Comparison of ENCODE assay signal across 21 cellular contexts in genomic region chr2:224098473-224098872, GRCh38. TPM values are rescaled to one million over a fixed set of nuclear protein-coding genes. Genes with fewer than 3 reads are reported as not detected.
DNase-seq lines count a peak whose midpoint lies in the region; ATAC-seq, FAIRE-seq and TF ChIP-seq lines count a peak whose summit lies in the region.
"Had no signal": no experiment of that assay in that cellular context is flagged by ENCODE, and none has a peak within 500 bp of the region (broad histone marks: within the 10 kb centered on the region; RNA-seq: fewer than 3 reads in every experiment).

No MANE protein-coding gene starts in this region.

- peaks cover 8% of the 10 kb centered on the region for H3K27me3 Mint-ChIP-seq in GM23338 (ENCODE audit: insufficient read depth, low read depth, poor library complexity)
- peaks cover 12% of the 10 kb centered on the region for H3K27me3 Mint-ChIP-seq in T-helper 2 cell treated with Interferon-gamma antibody and Interleukin-4, amounts not matched to agents 5 μg/mL and 100 μg/mL, for 36 hours (ENCODE audit: low read depth)

- H3K36me3 Mint-ChIP-seq in GM23338 (ENCODE audit: low read depth) = no peaks in the 10 kb centered on the region
- H3K36me3 Mint-ChIP-seq in T-helper 2 cell treated with Interferon-gamma antibody and Interleukin-4, amounts not matched to agents 5 μg/mL and 100 μg/mL, for 36 hours (ENCODE audit: low read depth) = no peaks in the 10 kb centered on the region

- H3K9me3 Mint-ChIP-seq in GM23338 = no peaks in the 10 kb centered on the region; the same call in 2 of the 3 replicates
- no peaks in the 10 kb centered on the region for H3K9me3 Mint-ChIP-seq in T-helper 2 cell treated with Interferon-gamma antibody and Interleukin-4, amounts not matched to agents 5 μg/mL and 100 μg/mL, for 36 hours
- H3K9me3 Mint-ChIP-seq: CD4-positive, alpha-beta T cell had no signal

- H3K9me2 ChIP-seq in GM23338 (ENCODE audit: insufficient read depth) = peaks cover 17% of the 10 kb centered on the region

- no peak overlapping the region for H3K4me3 Mint-ChIP-seq in GM23338
- H3K4me3 Mint-ChIP-seq in T-helper 2 cell treated with Interferon-gamma antibody and Interleukin-4, amounts not matched to agents 5 μg/mL and 100 μg/mL, for 36 hours = no peak overlapping the region
- H3K4me3 Mint-ChIP-seq: CD4-positive, alpha-beta T cell had no signal

- intact Hi-C loops in heart right ventricle (cut with DNase I) (no loop called here), kidney (cut with DNase I) (no loop called here)

- H3K27me3 ChIP-seq in GM23338 (ENCODE audit: insufficient read depth) = no peaks in the 10 kb centered on the region
- peaks cover 0 to 4% (median 0%) of the 10 kb centered on the region in 7 donors for H3K27me3 ChIP-seq in heart right ventricle
- no peaks in the 10 kb centered on the region for H3K27me3 ChIP-seq in smooth muscle cell (ENCODE audit: low read depth)

- no peak overlapping the region for H3K27ac Mint-ChIP-seq in GM23338
- H3K27ac Mint-ChIP-seq in T-helper 2 cell treated with Interferon-gamma antibody and Interleukin-4, amounts not matched to agents 5 μg/mL and 100 μg/mL, for 36 hours = no peak overlapping the region
- H3K27ac Mint-ChIP-seq: CD4-positive, alpha-beta T cell had no signal

- H3K4me2 ChIP-seq in GM23338 (no peak overlapping the region), smooth muscle cell (no peak overlapping the region)
- H3K4me2 ChIP-seq: A549, PC-9 had no signal

- no peak for FAIRE-seq in GM19239 (lab: Jason Lieb, UNC)
- no peak for FAIRE-seq in kidney (lab: Jason Lieb, UNC)
- FAIRE-seq: A549, G401.6, GM12892 had no signal

- H3K36me3 ChIP-seq in GM23338 (ENCODE audit: insufficient read depth) (no peaks in the 10 kb centered on the region), heart right ventricle (no peaks in the 10 kb centered on the region), kidney (ENCODE audit: control insufficient read depth in 1 of 2, insufficient read depth in 2 of 2, low read length in 2 of 2) (no peaks in the 10 kb centered on the region), smooth muscle cell (ENCODE audit: low read depth) (no peaks in the 10 kb centered on the region)

- ATAC-seq in GM23338 (no peak), heart right ventricle (peak in 6 of 8 donors; percentile 21 to 68 (median 42))
- ATAC-seq: A549 had no signal

- H3K4me3 ChIP-seq in GM23338 = no peak overlapping the region
- H3K4me3 ChIP-seq in heart right ventricle = peak overlapping the region in 3 of 10 donors; percentile 8 to 28 (median 12)
- peak overlapping the region in 1 of 2 donors; percentile 10 for H3K4me3 ChIP-seq in kidney (ENCODE audit: low read length in 2 of 2)
- H3K4me3 ChIP-seq in smooth muscle cell = no peak overlapping the region
- H3K4me3 ChIP-seq: A549, PC-9 had no signal

- H4K20me1 ChIP-seq in GM23338 (replicated peaks; ENCODE audit: insufficient read depth) (no peaks in the 10 kb centered on the region), smooth muscle cell (ENCODE audit: low read depth) (no peaks in the 10 kb centered on the region)

- H3K4me1 ChIP-seq in GM23338 (ENCODE audit: insufficient read depth) = peaks cover 8% of the 10 kb centered on the region
- H3K4me1 ChIP-seq in heart right ventricle = peaks cover 0 to 38% (median 10%) of the 10 kb centered on the region in 9 donors
- no peaks in the 10 kb centered on the region for H3K4me1 ChIP-seq in kidney (ENCODE audit: control insufficient read depth in 1 of 2, insufficient read depth in 1 of 2, low read depth in 1 of 2, low read length in 2 of 2)
- no peaks in the 10 kb centered on the region for H3K4me1 ChIP-seq in smooth muscle cell (ENCODE audit: low read depth)

- peaks cover 1% of the 10 kb centered on the region; the same call in 2 of the 3 replicates for H3K4me1 Mint-ChIP-seq in GM23338
- H3K4me1 Mint-ChIP-seq in T-helper 2 cell treated with Interferon-gamma antibody and Interleukin-4, amounts not matched to agents 5 μg/mL and 100 μg/mL, for 36 hours (ENCODE audit: low read depth) = peaks cover 3% of the 10 kb centered on the region

- H2AFZ ChIP-seq in GM23338 (peak overlapping the region; percentile 80; the same call in 1 of the 2 replicates), smooth muscle cell (ENCODE audit: low read depth) (no peak overlapping the region)
- H2AFZ ChIP-seq: PC-9 had no signal

- DNase-seq in GM23338 (ENCODE audit: low spot score) (no peak), dermis blood vessel endothelial cell (peak; percentile 5), heart right ventricle (peak; percentile 23 to 69), midbrain (lab: John Stamatoyannopoulos, UW) (peak; percentile 3), GM19239 (ENCODE audit: insufficient read length, low spot score) (no peak), kidney (no peak), smooth muscle cell (lab: John Stamatoyannopoulos, UW; ENCODE audit: unreplicated experiment) (no peak)
- no peak for DNase-seq in T-helper 2 cell treated with Interferon-gamma antibody and Interleukin-4, amounts not matched to agents 5 μg/mL and 100 μg/mL, for 36 hours (ENCODE audit: low spot score)
- DNase-seq: CD4-positive, alpha-beta T cell; DMS79 treated with DMSO at 0.1 percent for 48 hours; GOT3; KBM-7; NCI-H1092; NCI-H1694; NCI-H2107; NCI-H446; NCI-H774; PC-9 had no signal

- H3K27ac ChIP-seq in GM23338 (ENCODE audit: low read depth) = no peak overlapping the region
- H3K27ac ChIP-seq in heart right ventricle = peak overlapping the region in 6 of 10 donors; percentile 33 to 81 (median 47)
- H3K27ac ChIP-seq in kidney (ENCODE audit: low read depth in 2 of 2, low read length in 2 of 2) = no peak overlapping the region
- no peak overlapping the region for H3K27ac ChIP-seq in smooth muscle cell (ENCODE audit: low read depth)
- H3K27ac ChIP-seq: A549, PC-9 had no signal

- H3K9ac ChIP-seq in kidney (ENCODE audit: low read length in 2 of 2) (no peak overlapping the region), smooth muscle cell (ENCODE audit: low read depth) (no peak overlapping the region)

- no peaks in the 10 kb centered on the region for H3K79me2 ChIP-seq in GM23338 (replicated peaks; ENCODE audit: insufficient read depth)
- H3K79me2 ChIP-seq in smooth muscle cell (ENCODE audit: low read depth) = no peaks in the 10 kb centered on the region

- WGBS in heart right ventricle, 2 donors = 52 to 53% methylated on average over 7 of the region's 7 CpGs
- WGBS in smooth muscle cell (ENCODE audit: low lambda C conversion rate) = 98% methylated on average over 7 of the region's 7 CpGs

- H3F3A ChIP-seq in GM23338 (replicated peaks; ENCODE audit: low read depth) = no peaks in the 10 kb centered on the region
- peaks cover 17% of the 10 kb centered on the region for H3F3A ChIP-seq in smooth muscle cell (ENCODE audit: low read depth)

- H3K9me3 ChIP-seq in heart right ventricle = no peaks in the 10 kb centered on the region
- no peaks in the 10 kb centered on the region for H3K9me3 ChIP-seq in kidney (ENCODE audit: control insufficient read depth in 1 of 2, low read length in 2 of 2)
- no peaks in the 10 kb centered on the region for H3K9me3 ChIP-seq in smooth muscle cell (replicated peaks; ENCODE audit: low read depth)
- H3K9me3 ChIP-seq: A549 had no signal

- TF ChIP-seq CTCF in GM23338 (conservative IDR thresholded peaks at IDR 0.05; ENCODE audit: low read depth in 2 of 2) = no peak
- no peak for TF ChIP-seq CTCF in heart right ventricle (IDR thresholded peaks at IDR 0.05)
- TF ChIP-seq CTCF in kidney (IDR thresholded peaks at IDR 0.05; ENCODE audit: borderline replicate concordance, extremely low read depth, insufficient read depth) = no peak
- TF ChIP-seq CTCF in smooth muscle cell (IDR thresholded peaks at IDR 0.05; ENCODE audit: borderline replicate concordance, insufficient read depth, poor library complexity, severe bottlenecking) = no peak

TF ChIP-seq in GM23338, 12 proteins besides CTCF, POLR2A, EP300 and RAD21:
- no peak for TF ChIP-seq NANOG (IDR thresholded peaks at IDR 0.05; ENCODE audit: borderline replicate concordance)
- no peak for TF ChIP-seq EZH2phosphoT487 (IDR thresholded peaks at IDR 0.05; ENCODE audit: unreplicated experiment)

RNA-seq across cellular contexts. Expression of gene SERPINE2, which starts 59.4 kb away (rescaled TPM):
- 38.6 and 43.7 TPM in 2 replicates for total RNA-seq in GM23338 (2014; rRNA removed; shearing (Covaris generic))
- polyA plus RNA-seq in GM23338 (2016; fragmentation: Nextera tagmentation; extraction: Ambion mirVana) (44.2 and 46.2 TPM in 2 replicates), heart right ventricle (10 to 100 TPM in 1 of 2 donors, 1 to 10 TPM in 1; 9.6 to 27.6 TPM), kidney (ENCODE audit: insufficient read depth, low read depth, low replicate concordance) (29.2 TPM), smooth muscle cell (2,391 and 3,094 TPM in 2 replicates)
- total RNA-seq in dermis blood vessel endothelial cell (2.3 and 5.1 TPM in 2 replicates), heart right ventricle (10 to 100 TPM in 9 of 10 donors, 1 to 10 TPM in 1; 5.3 to 56.6 (median 19.7) TPM), kidney (27.3 TPM), smooth muscle cell (2,183 and 2,362 TPM in 2 replicates)

Comparison
In these comparisons a context has a peak if more than half of its experiments do, and no peak if none do; other contexts are left out.
1. DNase-seq: peak in dermis blood vessel endothelial cell (single experiment), heart right ventricle (2 of 2) and midbrain (single experiment); none in GM23338 (single experiment), GM19239 (single experiment), T-helper 2 cell treated with Interferon-gamma antibody and Interleukin-4, amounts not matched to agents 5 μg/mL and 100 μg/mL, for 36 hours (single experiment), kidney (single experiment) and smooth muscle cell (single experiment).
2. H3K27ac ChIP-seq: peak in heart right ventricle (6 of 10); none in GM23338 (single experiment), kidney (0 of 2) and smooth muscle cell (single experiment).
3. RNA of gene SERPINE2, which starts 59.4 kb away (total RNA-seq): 2,183 to 2,362 TPM in smooth muscle cell; 38.6 to 43.7 TPM in GM23338, 27.3 TPM in kidney (single experiment), 5.3 to 56.6 TPM in heart right ventricle and 2.3 to 5.1 TPM in dermis blood vessel endothelial cell; every median in the first group is over 10 times any median in the second.